Comparison of ENCODE assay signal across 18 cellular contexts in genomic region chr20:32353848-32354496, GRCh38. TPM values are rescaled to one million over a fixed set of nuclear protein-coding genes. Genes with fewer than 3 reads are reported as not detected.
A peak's percentile ranks its signal among the peaks of the same experiment; 100 is the strongest.
DNase-seq lines count a peak whose midpoint lies in the region; ATAC-seq and TF ChIP-seq lines count a peak whose summit lies in the region.
"Had no signal": no experiment of that assay in that cellular context is flagged by ENCODE, and none has a peak within 500 bp of the region (broad histone marks: within the 10 kb centered on the region; RNA-seq: fewer than 3 reads in every experiment).

No MANE protein-coding gene starts in this region.

- H3K36me3 ChIP-seq in SK-N-MC (ENCODE audit: insufficient read depth, low read length), result no peaks in the 10 kb centered on the region
- H3K36me3 ChIP-seq in BE2C, result no peaks in the 10 kb centered on the region
- H3K36me3 ChIP-seq: BLaER1 treated with 17β-estradiol and CSF1 and Interleukin-3, amounts not matched to agents 10 nM and 100 nM; left ventricle myocardium inferior; upper lobe of right lung had no signal

- H3K4me3 ChIP-seq in AG04450 (ENCODE audit: low read depth, low read length) (no peak overlapping the region), SK-N-MC (no peak overlapping the region), BE2C (ENCODE audit: low read depth, low read length) (no peak overlapping the region)
- H3K4me3 ChIP-seq: BLaER1 treated with 17β-estradiol and CSF1 and Interleukin-3, amounts not matched to agents 10 nM and 100 nM; left ventricle myocardium inferior; upper lobe of right lung had no signal

- TF ChIP-seq CTCF in AG04450 (IDR thresholded peaks at IDR 0.05; ENCODE audit: low read depth, low read length), result no peak
- no peak for TF ChIP-seq CTCF in BE2C (IDR thresholded peaks at IDR 0.05; ENCODE audit: low read depth, low read length)

- peak overlapping the region; percentile 88 for H3K27ac Mint-ChIP-seq in T-helper 1 cell treated with Interleukin-12 subunit alpha and Interleukin-12 subunit beta and Interleukin-4 antibody, amounts not matched to agents 30 μg/mL and 1 μg/mL, for 36 hours
- H3K27ac Mint-ChIP-seq in memory B cell, result peak overlapping the region; percentile 86

- CTCF ChIA-PET in AG04450 (lab: Charles Lee), result interaction anchor here (0.6 to 1.6 kb wide), 3 partner anchors 9 to 103 kb away, joined by 3 to 5 read pairs (median 3); no protein-coding TSS in a partner anchor

- no peak for ATAC-seq in memory B cell (ENCODE audit: low read depth)
- ATAC-seq: upper lobe of right lung had no signal

- H3K27me3 Mint-ChIP-seq in T-helper 1 cell treated with Interleukin-12 subunit alpha and Interleukin-12 subunit beta and Interleukin-4 antibody, amounts not matched to agents 30 μg/mL and 1 μg/mL, for 36 hours (ENCODE audit: low read depth), result no peaks in the 10 kb centered on the region
- H3K27me3 Mint-ChIP-seq in memory B cell, result no peaks in the 10 kb centered on the region

- peaks cover 22% of the 10 kb centered on the region for H3K4me1 ChIP-seq in BE2C

- peaks cover 35% of the 10 kb centered on the region for H3K4me1 Mint-ChIP-seq in T-helper 1 cell treated with Interleukin-12 subunit alpha and Interleukin-12 subunit beta and Interleukin-4 antibody, amounts not matched to agents 30 μg/mL and 1 μg/mL, for 36 hours (ENCODE audit: low read depth)
- peaks cover 28% of the 10 kb centered on the region for H3K4me1 Mint-ChIP-seq in memory B cell

- peak overlapping the region; percentile 12 for H3K27ac ChIP-seq in AG04450 (ENCODE audit: low read depth, low read length)
- peak overlapping the region; percentile 62; the same call in 1 of the 2 replicates for H3K27ac ChIP-seq in SK-N-MC
- H3K27ac ChIP-seq: 22Rv1; BLaER1 treated with 17β-estradiol and CSF1 and Interleukin-3, amounts not matched to agents 10 nM and 100 nM; KMS-11; left ventricle myocardium inferior; upper lobe of right lung had no signal

- no peaks in the 10 kb centered on the region for H3K9me3 Mint-ChIP-seq in T-helper 1 cell treated with Interleukin-12 subunit alpha and Interleukin-12 subunit beta and Interleukin-4 antibody, amounts not matched to agents 30 μg/mL and 1 μg/mL, for 36 hours
- H3K9me3 Mint-ChIP-seq in memory B cell, result no peaks in the 10 kb centered on the region

- H3K36me3 Mint-ChIP-seq in T-helper 1 cell treated with Interleukin-12 subunit alpha and Interleukin-12 subunit beta and Interleukin-4 antibody, amounts not matched to agents 30 μg/mL and 1 μg/mL, for 36 hours (ENCODE audit: low read depth), result peaks cover 14% of the 10 kb centered on the region
- peaks cover 4% of the 10 kb centered on the region for H3K36me3 Mint-ChIP-seq in memory B cell

- POLR2A ChIA-PET in AG04450 (lab: Yijun Ruan, JAX), result interaction anchor here (1.5 kb wide), 1 partner anchor 28 kb away, joined by 5 read pairs; no protein-coding TSS in a partner anchor

- no peak overlapping the region for H3K9ac ChIP-seq in SK-N-MC (ENCODE audit: insufficient read length)
- H3K9ac ChIP-seq: BLaER1 treated with 17β-estradiol and CSF1 and Interleukin-3, amounts not matched to agents 10 nM and 100 nM; KMS-11 had no signal

- DNase-seq in T-helper 1 cell (no peak), AG04450 (ENCODE audit: low read depth, low spot score) (no peak), SK-N-MC (ENCODE audit: low read depth, low spot score) (no peak), memory B cell (ENCODE audit: low spot score in 2 of 2) (no peak), HUDEP-2 (lab: John Stamatoyannopoulos, UW; ENCODE audit: unreplicated experiment in 76 of 76) (no peak), BE2C (no peak)
- DNase-seq in effector CD8-positive, alpha-beta T cell (lab: John Stamatoyannopoulos, UW), result no peak
- DNase-seq: activated CD4-positive, alpha-beta T cell treated with anti-CD3 and anti-CD28 coated beads, Interleukin-2, amount 50 U/mL, for 48 hours; activated effector memory CD4-positive, alpha-beta T cell treated with anti-CD3 and anti-CD28 coated beads, Interleukin-2, amount 50 U/mL, for 16 hours; left ventricle myocardium inferior; NCI-H2029; NCI-H446; nucleus accumbens; upper lobe of right lung had no signal

- no peaks in the 10 kb centered on the region for H3K27me3 ChIP-seq in AG04450 (ENCODE audit: control insufficient read depth, insufficient read depth, low read length)
- no peaks in the 10 kb centered on the region for H3K27me3 ChIP-seq in BE2C
- H3K27me3 ChIP-seq: BLaER1 treated with 17β-estradiol and CSF1 and Interleukin-3, amounts not matched to agents 10 nM and 100 nM; upper lobe of right lung had no signal

- H3K9me3 ChIP-seq in AG04450 (ENCODE audit: control insufficient read depth, insufficient read depth, low read length) (peaks cover 5% of the 10 kb centered on the region), SK-N-MC (ENCODE audit: low read depth, low read length) (no peaks in the 10 kb centered on the region), BE2C (no peaks in the 10 kb centered on the region)
- H3K9me3 ChIP-seq: BLaER1 treated with 17β-estradiol and CSF1 and Interleukin-3, amounts not matched to agents 10 nM and 100 nM; upper lobe of right lung had no signal

- H3K4me3 Mint-ChIP-seq in T-helper 1 cell treated with Interleukin-12 subunit alpha and Interleukin-12 subunit beta and Interleukin-4 antibody, amounts not matched to agents 30 μg/mL and 1 μg/mL, for 36 hours, result no peak overlapping the region
- no peak overlapping the region for H3K4me3 Mint-ChIP-seq in memory B cell

RNA-seq across cellular contexts. Expression of gene ASXL1, which starts 4.2 kb away (rescaled TPM):
- 28.9 and 31.7 TPM in 2 replicates for polyA plus RNA-seq in AG04450 (2011; rRNA removed)
- 84.6 and 112 TPM in 2 replicates for polyA minus RNA-seq in AG04450 (2011; rRNA and poly(A)+ RNA removed)
- 67.1 TPM for polyA plus RNA-seq in BE2C (2012; ENCODE audit: insufficient read depth, insufficient read length, low read depth)
